ENCODE assay signal across 1 cellular context in the genomic region with DNA sequence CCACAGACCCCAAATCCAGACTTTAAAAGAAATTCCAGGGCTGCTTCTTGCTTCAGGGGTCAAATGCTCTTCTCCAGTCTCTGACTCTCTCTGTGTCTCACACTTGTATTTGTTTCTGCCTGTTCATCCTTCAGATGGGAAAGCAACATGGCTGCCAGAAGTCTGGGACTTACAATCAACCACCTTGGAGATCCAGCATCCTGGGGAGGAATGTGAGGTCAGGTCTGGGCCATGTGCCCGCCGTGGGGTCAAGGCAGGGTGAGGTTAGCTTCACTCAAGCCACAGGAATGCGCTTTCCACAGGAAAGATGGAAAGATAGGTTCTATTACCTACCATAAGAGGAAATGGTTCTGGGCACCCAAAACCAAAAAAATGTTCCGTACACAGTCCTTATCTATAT.
TF ChIP-seq lines count a peak whose summit lies in the region.

No MANE protein-coding gene starts in this region.

TF ChIP-seq in GM23338, 12 proteins besides CTCF, POLR2A, EP300 and RAD21 (continued from another document):
- TF ChIP-seq, protein P1, sequence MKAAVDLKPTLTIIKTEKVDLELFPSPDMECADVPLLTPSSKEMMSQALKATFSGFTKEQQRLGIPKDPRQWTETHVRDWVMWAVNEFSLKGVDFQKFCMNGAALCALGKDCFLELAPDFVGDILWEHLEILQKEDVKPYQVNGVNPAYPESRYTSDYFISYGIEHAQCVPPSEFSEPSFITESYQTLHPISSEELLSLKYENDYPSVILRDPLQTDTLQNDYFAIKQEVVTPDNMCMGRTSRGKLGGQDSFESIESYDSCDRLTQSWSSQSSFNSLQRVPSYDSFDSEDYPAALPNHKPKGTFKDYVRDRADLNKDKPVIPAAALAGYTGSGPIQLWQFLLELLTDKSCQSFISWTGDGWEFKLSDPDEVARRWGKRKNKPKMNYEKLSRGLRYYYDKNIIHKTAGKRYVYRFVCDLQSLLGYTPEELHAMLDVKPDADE (IDR thresholded peaks at IDR 0.05), result no peak
- no peak for TF ChIP-seq ZNF114 (CRISPR knock-in tag; IDR thresholded peaks at IDR 0.05)
- TF ChIP-seq EZH2phosphoT487 (IDR thresholded peaks at IDR 0.05; ENCODE audit: unreplicated experiment), result no peak
- TF ChIP-seq JUNB (IDR thresholded peaks at IDR 0.05; ENCODE audit: unreplicated experiment), result no peak
- no peak for TF ChIP-seq CREB1 (CRISPR knock-in tag; IDR thresholded peaks at IDR 0.05; ENCODE audit: low read depth)
- no peak for TF ChIP-seq NANOG (IDR thresholded peaks at IDR 0.05; ENCODE audit: borderline replicate concordance)
- TF ChIP-seq, protein P2, sequence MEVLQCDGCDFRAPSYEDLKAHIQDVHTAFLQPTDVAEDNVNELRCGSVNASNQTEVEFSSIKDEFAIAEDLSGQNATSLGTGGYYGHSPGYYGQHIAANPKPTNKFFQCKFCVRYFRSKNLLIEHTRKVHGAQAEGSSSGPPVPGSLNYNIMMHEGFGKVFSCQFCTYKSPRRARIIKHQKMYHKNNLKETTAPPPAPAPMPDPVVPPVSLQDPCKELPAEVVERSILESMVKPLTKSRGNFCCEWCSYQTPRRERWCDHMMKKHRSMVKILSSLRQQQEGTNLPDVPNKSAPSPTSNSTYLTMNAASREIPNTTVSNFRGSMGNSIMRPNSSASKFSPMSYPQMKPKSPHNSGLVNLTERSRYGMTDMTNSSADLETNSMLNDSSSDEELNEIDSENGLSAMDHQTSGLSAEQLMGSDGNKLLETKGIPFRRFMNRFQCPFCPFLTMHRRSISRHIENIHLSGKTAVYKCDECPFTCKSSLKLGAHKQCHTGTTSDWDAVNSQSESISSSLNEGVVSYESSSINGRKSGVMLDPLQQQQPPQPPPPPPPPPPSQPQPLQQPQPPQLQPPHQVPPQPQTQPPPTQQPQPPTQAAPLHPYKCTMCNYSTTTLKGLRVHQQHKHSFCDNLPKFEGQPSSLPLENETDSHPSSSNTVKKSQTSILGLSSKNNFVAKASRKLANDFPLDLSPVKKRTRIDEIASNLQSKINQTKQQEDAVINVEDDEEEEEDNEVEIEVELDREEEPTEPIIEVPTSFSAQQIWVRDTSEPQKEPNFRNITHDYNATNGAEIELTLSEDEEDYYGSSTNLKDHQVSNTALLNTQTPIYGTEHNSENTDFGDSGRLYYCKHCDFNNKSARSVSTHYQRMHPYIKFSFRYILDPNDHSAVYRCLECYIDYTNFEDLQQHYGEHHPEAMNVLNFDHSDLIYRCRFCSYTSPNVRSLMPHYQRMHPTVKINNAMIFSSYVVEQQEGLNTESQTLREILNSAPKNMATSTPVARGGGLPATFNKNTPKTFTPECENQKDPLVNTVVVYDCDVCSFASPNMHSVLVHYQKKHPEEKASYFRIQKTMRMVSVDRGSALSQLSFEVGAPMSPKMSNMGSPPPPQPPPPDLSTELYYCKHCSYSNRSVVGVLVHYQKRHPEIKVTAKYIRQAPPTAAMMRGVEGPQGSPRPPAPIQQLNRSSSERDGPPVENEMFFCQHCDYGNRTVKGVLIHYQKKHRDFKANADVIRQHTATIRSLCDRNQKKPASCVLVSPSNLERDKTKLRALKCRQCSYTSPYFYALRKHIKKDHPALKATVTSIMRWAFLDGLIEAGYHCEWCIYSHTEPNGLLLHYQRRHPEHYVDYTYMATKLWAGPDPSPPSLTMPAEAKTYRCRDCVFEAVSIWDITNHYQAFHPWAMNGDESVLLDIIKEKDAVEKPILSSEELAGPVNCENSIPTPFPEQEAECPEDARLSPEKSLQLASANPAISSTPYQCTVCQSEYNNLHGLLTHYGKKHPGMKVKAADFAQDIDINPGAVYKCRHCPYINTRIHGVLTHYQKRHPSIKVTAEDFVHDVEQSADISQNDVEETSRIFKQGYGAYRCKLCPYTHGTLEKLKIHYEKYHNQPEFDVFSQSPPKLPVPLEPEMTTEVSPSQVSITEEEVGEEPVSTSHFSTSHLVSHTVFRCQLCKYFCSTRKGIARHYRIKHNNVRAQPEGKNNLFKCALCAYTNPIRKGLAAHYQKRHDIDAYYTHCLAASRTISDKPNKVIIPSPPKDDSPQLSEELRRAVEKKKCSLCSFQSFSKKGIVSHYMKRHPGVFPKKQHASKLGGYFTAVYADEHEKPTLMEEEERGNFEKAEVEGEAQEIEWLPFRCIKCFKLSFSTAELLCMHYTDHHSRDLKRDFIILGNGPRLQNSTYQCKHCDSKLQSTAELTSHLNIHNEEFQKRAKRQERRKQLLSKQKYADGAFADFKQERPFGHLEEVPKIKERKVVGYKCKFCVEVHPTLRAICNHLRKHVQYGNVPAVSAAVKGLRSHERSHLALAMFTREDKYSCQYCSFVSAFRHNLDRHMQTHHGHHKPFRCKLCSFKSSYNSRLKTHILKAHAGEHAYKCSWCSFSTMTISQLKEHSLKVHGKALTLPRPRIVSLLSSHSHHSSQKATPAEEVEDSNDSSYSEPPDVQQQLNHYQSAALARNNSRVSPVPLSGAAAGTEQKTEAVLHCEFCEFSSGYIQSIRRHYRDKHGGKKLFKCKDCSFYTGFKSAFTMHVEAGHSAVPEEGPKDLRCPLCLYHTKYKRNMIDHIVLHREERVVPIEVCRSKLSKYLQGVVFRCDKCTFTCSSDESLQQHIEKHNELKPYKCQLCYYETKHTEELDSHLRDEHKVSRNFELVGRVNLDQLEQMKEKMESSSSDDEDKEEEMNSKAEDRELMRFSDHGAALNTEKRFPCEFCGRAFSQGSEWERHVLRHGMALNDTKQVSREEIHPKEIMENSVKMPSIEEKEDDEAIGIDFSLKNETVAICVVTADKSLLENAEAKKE (CRISPR knock-in tag; IDR thresholded peaks at IDR 0.05), result no peak
- TF ChIP-seq STAT1 (IDR thresholded peaks at IDR 0.05; ENCODE audit: unreplicated experiment), result no peak
TF ChIP-seq in GM23338: peak in this region for 0.
